ENCODE assay signal across 8 cellular contexts in genomic region chr20:32277361-32278198, GRCh38. TPM values are rescaled to one million over a fixed set of nuclear protein-coding genes. Genes with fewer than 3 reads are reported as not detected.
DNase-seq lines count a peak whose midpoint lies in the region; ATAC-seq and TF ChIP-seq lines count a peak whose summit lies in the region.

KIF3B (plus strand) TSS chr20:32277651; CDS start chr20:32309778, 32,127 bp downstream.

- H3K4me2 ChIP-seq in BLaER1 treated with 17β-estradiol and CSF1 and Interleukin-3, amounts not matched to agents 10 nM and 100 nM, result peak within 1 kb of the TSS; percentile 91 to 98 (median 94)

- ATAC-seq in GM19395 (IDR thresholded peaks at IDR 0.05; ENCODE audit: unreplicated experiment) (peak; percentile 81), right lobe of liver (peak; percentile 92 to 95 (median 94))

- H3K4me3 Mint-ChIP-seq in activated CD4-positive, alpha-beta memory T cell treated with anti-CD3 and anti-CD28 coated beads, Interleukin-2, amount 10 ng/mL, durations not matched to agents 7 days and 5 days, result peak within 1 kb of the TSS; percentile 91

- H3K36me3 Mint-ChIP-seq in activated CD4-positive, alpha-beta memory T cell treated with anti-CD3 and anti-CD28 coated beads, Interleukin-2, amount 10 ng/mL, durations not matched to agents 7 days and 5 days (ENCODE audit: low read depth), result peaks cover 18% of the 10 kb centered on the region

- H3K4me3 ChIP-seq in BLaER1 treated with 17β-estradiol and CSF1 and Interleukin-3, amounts not matched to agents 10 nM and 100 nM, result peak within 1 kb of the TSS; percentile 81 to 94 (median 89)
- H3K4me3 ChIP-seq in duodenal mucosa (ENCODE audit: low read depth in 1 of 2, low read length in 2 of 2) (peak within 1 kb of the TSS; percentile 84 to 90), right lobe of liver (peak within 1 kb of the TSS; percentile 92 to 96 (median 95))

- POLR2A ChIA-PET in activated CD4-positive, alpha-beta memory T cell treated with anti-CD3 and anti-CD28 coated beads, Interleukin-2, amount 10 ng/mL, durations not matched to agents 7 days and 5 days (lab: Charles Lee), result interaction anchor here (0.9 to 3.4 kb wide), 8 partner anchors 8 to 82 kb away, joined by 3 to 17 read pairs (median 3); no protein-coding TSS in a partner anchor

- no peaks in the 10 kb centered on the region for H3K27me3 ChIP-seq in BLaER1 treated with 17β-estradiol and CSF1 and Interleukin-3, amounts not matched to agents 10 nM and 100 nM
- H3K27me3 ChIP-seq in duodenal mucosa (ENCODE audit: control insufficient read depth in 1 of 2, insufficient read depth in 2 of 2, low read length in 2 of 2) (no peaks in the 10 kb centered on the region), right lobe of liver (no peaks in the 10 kb centered on the region)

- DNase-seq in HK-2 (ENCODE audit: unreplicated experiment), result peak; percentile 88
- peak; percentile 95 for DNase-seq in NCI-H82 (lab: John Stamatoyannopoulos, UW)
- DNase-seq in activated CD4-positive, alpha-beta memory T cell treated with anti-CD3 and anti-CD28 coated beads, Interleukin-2, amount 10 ng/mL, durations not matched to agents 7 days and 5 days, result peak; percentile 89
- DNase-seq in right lobe of liver, result peak; percentile 87 to 90 (median 88)
- DNase-seq in stimulated activated CD4-positive, alpha-beta T cell treated with anti-CD3 and anti-CD28 coated beads, Interleukin-4, amount 100 ng/mL, for 1 hour, result peak; percentile 81

- peaks cover 52% of the 10 kb centered on the region for H3K4me1 Mint-ChIP-seq in activated CD4-positive, alpha-beta memory T cell treated with anti-CD3 and anti-CD28 coated beads, Interleukin-2, amount 10 ng/mL, durations not matched to agents 7 days and 5 days

- H3K9ac ChIP-seq in BLaER1 treated with 17β-estradiol and CSF1 and Interleukin-3, amounts not matched to agents 10 nM and 100 nM, result peak within 1 kb of the TSS; percentile 73 to 90 (median 86)
- peak within 1 kb of the TSS; percentile 80 to 91 for H3K9ac ChIP-seq in duodenal mucosa (ENCODE audit: low read depth in 1 of 2, low read length in 2 of 2)

- H4K20me1 ChIP-seq in BLaER1 treated with 17β-estradiol and CSF1 and Interleukin-3, amounts not matched to agents 10 nM and 100 nM, result peaks cover 0 to 15% (median 0%) of the 10 kb centered on the region in 11 experiments; a peak in 7 of 22 replicates

- H3K27ac ChIP-seq in BLaER1 treated with 17β-estradiol and CSF1 and Interleukin-3, amounts not matched to agents 10 nM and 100 nM, result peak within 1 kb of the TSS; percentile 35 to 82 (median 74); a peak in 21 of 22 replicates
- H3K27ac ChIP-seq in duodenal mucosa (ENCODE audit: low read depth, low read length), result peak within 1 kb of the TSS; percentile 75
- peak within 1 kb of the TSS in 2 of 3 donors; percentile 37 to 61 for H3K27ac ChIP-seq in right lobe of liver

- peaks cover 0 to 20% (median 5%) of the 10 kb centered on the region in 11 experiments; a peak in 5 of 22 replicates for H3K36me3 ChIP-seq in BLaER1 treated with 17β-estradiol and CSF1 and Interleukin-3, amounts not matched to agents 10 nM and 100 nM
- H3K36me3 ChIP-seq in duodenal mucosa (ENCODE audit: control insufficient read depth in 1 of 2, insufficient read depth in 2 of 2, low read length in 2 of 2) (peaks cover 0 to 5% of the 10 kb centered on the region in 2 donors), right lobe of liver (no peaks in the 10 kb centered on the region)

- H3K4me1 ChIP-seq in BLaER1 treated with 17β-estradiol and CSF1 and Interleukin-3, amounts not matched to agents 10 nM and 100 nM, result peaks cover 23 to 39% (median 29%) of the 10 kb centered on the region in 10 experiments
- H3K4me1 ChIP-seq in duodenal mucosa (ENCODE audit: control insufficient read depth in 1 of 2, insufficient read depth in 2 of 2, low read length in 2 of 2) (peaks cover 14 to 19% of the 10 kb centered on the region in 2 donors), right lobe of liver (peaks cover 0 to 17% (median under 1%) of the 10 kb centered on the region in 4 donors)

- TF ChIP-seq POLR2A in right lobe of liver (IDR thresholded peaks at IDR 0.05), result peak; percentile 53

- peaks cover 2% of the 10 kb centered on the region for H3K27me3 Mint-ChIP-seq in activated CD4-positive, alpha-beta memory T cell treated with anti-CD3 and anti-CD28 coated beads, Interleukin-2, amount 10 ng/mL, durations not matched to agents 7 days and 5 days

- intact Hi-C loops in right lobe of liver (cut with DNase I), result no loop called here

- 4% methylated on average over 16 of the region's 62 CpGs for WGBS in right lobe of liver (ENCODE audit: insufficient coverage, low coverage, low lambda C conversion rate, missing lambda C conversion rate)

- TF ChIP-seq CTCF in right lobe of liver (IDR thresholded peaks at IDR 0.05), result no peak

- CTCF ChIA-PET in activated CD4-positive, alpha-beta memory T cell treated with anti-CD3 and anti-CD28 coated beads, Interleukin-2, amount 10 ng/mL, durations not matched to agents 7 days and 5 days (lab: Charles Lee), result interaction anchor here (0.9 to 1.1 kb wide), 3 partner anchors 8 to 168 kb away, joined by 3 to 4 read pairs (median 3); partner anchors contain the start of gene TM9SF4

- H3K9me3 Mint-ChIP-seq in activated CD4-positive, alpha-beta memory T cell treated with anti-CD3 and anti-CD28 coated beads, Interleukin-2, amount 10 ng/mL, durations not matched to agents 7 days and 5 days, result peaks cover 6% of the 10 kb centered on the region

- H3K9me3 ChIP-seq in BLaER1 treated with 17β-estradiol and CSF1 and Interleukin-3, amounts not matched to agents 10 nM and 100 nM (replicated peaks in 1 of 11), result peaks cover 0 to 16% (median 11%) of the 10 kb centered on the region in 11 experiments; a peak in 17 of 22 replicates
- H3K9me3 ChIP-seq in duodenal mucosa (ENCODE audit: control insufficient read depth in 1 of 2, low read length in 2 of 2) (no peaks in the 10 kb centered on the region), right lobe of liver (no peaks in the 10 kb centered on the region)

- peak within 1 kb of the TSS; percentile 78 for H3K27ac Mint-ChIP-seq in activated CD4-positive, alpha-beta memory T cell treated with anti-CD3 and anti-CD28 coated beads, Interleukin-2, amount 10 ng/mL, durations not matched to agents 7 days and 5 days

RNA-seq across cellular contexts. Expression of gene KIF3B, which starts in this region (rescaled TPM):
- total RNA-seq in activated CD4-positive, alpha-beta memory T cell treated with anti-CD3 and anti-CD28 coated beads, Interleukin-2, amount 10 ng/mL, durations not matched to agents 7 days and 5 days, result 10 to 100 TPM; 23.1 to 23.4 TPM
- total RNA-seq in right lobe of liver, result 10 to 100 TPM; 16.4 to 23.6 (median 20.7) TPM

Comparison
In these comparisons a context has a peak if more than half of its experiments do, and no peak if none do; other contexts are left out.
1. Peak in every context shown above with its lines: DNase-seq, ATAC-seq, H3K4me3 ChIP-seq and H3K27ac ChIP-seq.